7 cellular contexts compared by ENCODE assay signal in the genomic region with DNA sequence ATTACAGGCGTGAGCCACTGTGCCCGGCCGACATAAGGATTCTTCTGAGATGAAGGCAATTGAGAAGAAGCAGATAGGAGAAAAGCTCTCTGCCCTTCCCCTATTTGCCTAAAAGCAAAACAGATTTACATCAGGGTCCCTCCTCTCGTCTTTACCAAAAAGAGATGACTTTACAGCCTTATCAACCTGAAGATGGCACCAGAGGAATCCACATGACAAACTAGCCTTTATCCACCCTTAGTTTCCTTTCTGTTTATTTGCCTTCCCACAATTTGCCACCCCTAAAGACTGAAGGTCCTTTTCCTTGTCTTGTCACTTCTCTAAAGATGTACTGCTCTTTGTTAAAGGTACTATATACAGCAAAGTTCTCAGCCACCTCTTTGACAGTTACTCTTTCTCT.
DNase-seq lines count a peak whose midpoint lies in the region; ATAC-seq and TF ChIP-seq lines count a peak whose summit lies in the region.

No MANE protein-coding gene starts in this region.

- 48 to 82% methylated on average over 4 of the region's 4 CpGs for WGBS in esophagus squamous epithelium, 2 donors

- POLR2A ChIA-PET in HEK293T (lab: Yijun Ruan, JAX), result no interaction called here

- H3K27me3 Mint-ChIP-seq in activated T-helper 17 cell treated with anti-CD3 and anti-CD28 coated beads, Interleukin-2, amount 50 U/mL, for 72 hours, result no peaks in the 10 kb centered on the region

- no peak overlapping the region for H3K27ac Mint-ChIP-seq in activated T-helper 17 cell treated with anti-CD3 and anti-CD28 coated beads, Interleukin-2, amount 50 U/mL, for 72 hours

- peaks cover 5% of the 10 kb centered on the region for H3K4me1 Mint-ChIP-seq in activated T-helper 17 cell treated with anti-CD3 and anti-CD28 coated beads, Interleukin-2, amount 50 U/mL, for 72 hours

- H3K9me3 ChIP-seq in esophagus squamous epithelium, result no peaks in the 10 kb centered on the region

- ATAC-seq in HG02852 (IDR thresholded peaks at IDR 0.05; ENCODE audit: unreplicated experiment), result peak; percentile 52
- peak; percentile 38 for ATAC-seq in activated T-helper 17 cell treated with anti-CD3 and anti-CD28 coated beads, Interleukin-2, amount 50 U/mL, for 72 hours (replicated peaks)

- H3K27me3 ChIP-seq in GM06990 (replicated peaks; ENCODE audit: control insufficient read depth, insufficient read depth, low read length) (no peaks in the 10 kb centered on the region), esophagus squamous epithelium (no peaks in the 10 kb centered on the region)

- H3K4me3 ChIP-seq in GM06990 (replicated peaks; ENCODE audit: low read depth, low read length) (no peak overlapping the region), esophagus squamous epithelium (no peak overlapping the region)

- no peak for TF ChIP-seq POLR2A in esophagus squamous epithelium (IDR thresholded peaks at IDR 0.05)

- DNase-seq in GM06990 (ENCODE audit: extremely low read depth, insufficient read length), result no peak
- peak; percentile 67 for DNase-seq in midbrain (lab: John Stamatoyannopoulos, UW)
- DNase-seq in HEK293T (ENCODE audit: extremely low spot score), result no peak
- no peak for DNase-seq in esophagus squamous epithelium (lab: John Stamatoyannopoulos, UW)
- no peak for DNase-seq in NK-92 treated with Interleukin-12 subunit alpha and Interleukin-12 subunit beta, amount 100 ng/mL, for 24 hours (lab: John Stamatoyannopoulos, UW)

- H3K4me3 Mint-ChIP-seq in activated T-helper 17 cell treated with anti-CD3 and anti-CD28 coated beads, Interleukin-2, amount 50 U/mL, for 72 hours, result peak overlapping the region; percentile 25

- H3K36me3 ChIP-seq in GM06990 (ENCODE audit: control insufficient read depth, insufficient read depth, low read length) (no peaks in the 10 kb centered on the region), esophagus squamous epithelium (no peaks in the 10 kb centered on the region)

- intact Hi-C loops in esophagus squamous epithelium (cut with DNase I), result loop anchor here (10.0 kb wide), 1 partner anchor 476 kb away; no protein-coding TSS in a partner anchor

- H3K27ac ChIP-seq in esophagus squamous epithelium, result no peak overlapping the region

- peaks cover 9% of the 10 kb centered on the region for H3K36me3 Mint-ChIP-seq in activated T-helper 17 cell treated with anti-CD3 and anti-CD28 coated beads, Interleukin-2, amount 50 U/mL, for 72 hours (ENCODE audit: low read depth)

- peak; percentile 37 for TF ChIP-seq CTCF in GM06990 (IDR thresholded peaks at IDR 0.05; ENCODE audit: insufficient read depth, low read length, poor library complexity, severe bottlenecking)
- no peak for TF ChIP-seq CTCF in esophagus squamous epithelium (IDR thresholded peaks at IDR 0.05)

- no peaks in the 10 kb centered on the region for H3K9me3 Mint-ChIP-seq in activated T-helper 17 cell treated with anti-CD3 and anti-CD28 coated beads, Interleukin-2, amount 50 U/mL, for 72 hours

- CTCF ChIA-PET in HEK293T (lab: Yijun Ruan, JAX), result no interaction called here

- peaks cover 0 to 5% (median 0%) of the 10 kb centered on the region in 3 donors for H3K4me1 ChIP-seq in esophagus squamous epithelium

TF ChIP-seq in HEK293T, 16 proteins besides CTCF, POLR2A, EP300 and RAD21:
- TF ChIP-seq SP1 (IDR thresholded peaks at IDR 0.05) (no peak), FOXK2 (IDR thresholded peaks at IDR 0.05) (no peak), L3MBTL2 (conservative IDR thresholded peaks at IDR 0.05) (no peak), LEF1 (IDR thresholded peaks at IDR 0.05; ENCODE audit: borderline replicate concordance) (no peak), FOXM1 (IDR thresholded peaks at IDR 0.05; ENCODE audit: borderline replicate concordance) (no peak), SUZ12 (IDR thresholded peaks at IDR 0.05) (no peak), ZNF384 (IDR thresholded peaks at IDR 0.05) (no peak), TARDBP (IDR thresholded peaks at IDR 0.05) (no peak), HDGF (IDR thresholded peaks at IDR 0.05; ENCODE audit: borderline replicate concordance) (no peak), BHLHE40 (IDR thresholded peaks at IDR 0.05; ENCODE audit: borderline replicate concordance) (no peak), FOXA1 (IDR thresholded peaks at IDR 0.05) (no peak), ELF4 (IDR thresholded peaks at IDR 0.05) (no peak), CTBP1 (IDR thresholded peaks at IDR 0.05; ENCODE audit: borderline replicate concordance) (no peak), NFRKB (IDR thresholded peaks at IDR 0.05) (no peak), ARNT (IDR thresholded peaks at IDR 0.05) (no peak)
- TF ChIP-seq, protein P1, sequence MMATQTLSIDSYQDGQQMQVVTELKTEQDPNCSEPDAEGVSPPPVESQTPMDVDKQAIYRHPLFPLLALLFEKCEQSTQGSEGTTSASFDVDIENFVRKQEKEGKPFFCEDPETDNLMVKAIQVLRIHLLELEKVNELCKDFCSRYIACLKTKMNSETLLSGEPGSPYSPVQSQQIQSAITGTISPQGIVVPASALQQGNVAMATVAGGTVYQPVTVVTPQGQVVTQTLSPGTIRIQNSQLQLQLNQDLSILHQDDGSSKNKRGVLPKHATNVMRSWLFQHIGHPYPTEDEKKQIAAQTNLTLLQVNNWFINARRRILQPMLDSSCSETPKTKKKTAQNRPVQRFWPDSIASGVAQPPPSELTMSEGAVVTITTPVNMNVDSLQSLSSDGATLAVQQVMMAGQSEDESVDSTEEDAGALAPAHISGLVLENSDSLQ (IDR thresholded peaks at IDR 0.05), result no peak
